14 cellular contexts compared by ENCODE assay signal in the genomic region with DNA sequence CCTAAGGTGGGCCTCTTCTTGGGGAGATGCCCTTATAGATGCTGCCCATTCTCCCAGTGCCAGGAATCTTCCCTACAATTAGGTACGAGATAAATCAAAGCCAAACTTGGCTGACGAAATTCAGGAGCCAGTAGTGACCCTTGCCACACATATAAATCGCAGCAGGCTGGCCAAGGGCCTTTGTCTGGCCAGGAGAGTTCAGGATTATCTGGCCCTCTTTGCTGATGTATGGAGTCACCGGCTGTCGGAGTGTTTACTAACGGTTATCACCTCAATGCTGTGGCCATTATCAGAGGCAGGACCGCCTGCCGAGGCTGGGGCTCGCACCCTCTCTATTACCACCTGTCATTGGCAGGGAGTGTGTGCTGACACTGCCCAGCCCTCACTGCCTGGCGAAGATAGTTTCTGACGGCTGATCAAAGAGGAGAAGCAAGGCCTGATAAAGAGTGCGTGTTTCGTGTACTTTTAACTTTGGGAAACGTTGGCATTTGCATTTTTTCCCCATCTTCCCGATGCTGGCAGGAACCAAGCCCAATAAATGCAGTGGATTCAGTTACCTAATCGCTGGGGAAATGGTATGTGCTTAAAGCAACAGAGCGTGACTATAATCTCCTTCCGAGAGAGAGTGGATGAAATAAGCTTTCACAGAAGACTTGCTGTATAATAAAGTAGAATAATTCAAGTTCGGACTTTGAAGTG. TPM values are rescaled to one million over a fixed set of nuclear protein-coding genes. Genes with fewer than 3 reads are reported as not detected.
DNase-seq lines count a peak whose midpoint lies in the region; ATAC-seq and TF ChIP-seq lines count a peak whose summit lies in the region.
"Had no signal": no experiment of that assay in that cellular context is flagged by ENCODE, and none has a peak within 500 bp of the region (broad histone marks: within the 10 kb centered on the region; RNA-seq: fewer than 3 reads in every experiment).

No MANE protein-coding gene starts in this region.

- H3K4me1 ChIP-seq in BE2C: peaks cover 14% of the 10 kb centered on the region
- H3K4me1 ChIP-seq: ascending aorta, testis had no signal

- POLR2A ChIA-PET in activated CD4-positive, alpha-beta memory T cell treated with anti-CD3 and anti-CD28 coated beads, Interleukin-2, amount 10 ng/mL, durations not matched to agents 7 days and 5 days (lab: Charles Lee): no interaction called here

- no peaks in the 10 kb centered on the region for H3K4me1 Mint-ChIP-seq in activated CD4-positive, alpha-beta memory T cell treated with anti-CD3 and anti-CD28 coated beads, Interleukin-2, amount 10 ng/mL, durations not matched to agents 7 days and 5 days

- DNase-seq in BE2C (peak; percentile 49), NCI-H2081 treated with DMSO at 0.1 percent for 48 hours (lab: John Stamatoyannopoulos, UW) (peak; percentile 44), amniotic epithelial cell (ENCODE audit: low read depth) (peak; percentile 21), islet precursor cell (peak; percentile 80)
- no peak for DNase-seq in activated CD4-positive, alpha-beta memory T cell treated with anti-CD3 and anti-CD28 coated beads, Interleukin-2, amount 10 ng/mL, durations not matched to agents 7 days and 5 days
- DNase-seq: head of caudate nucleus, HFFc6, OCI-M1, testis had no signal

- H3K36me3 ChIP-seq in BE2C: no peaks in the 10 kb centered on the region
- H3K36me3 ChIP-seq: ascending aorta had no signal

- H3K27ac Mint-ChIP-seq in activated CD4-positive, alpha-beta memory T cell treated with anti-CD3 and anti-CD28 coated beads, Interleukin-2, amount 10 ng/mL, durations not matched to agents 7 days and 5 days: no peak overlapping the region
- H3K27ac Mint-ChIP-seq: activated T-helper 2 cell treated with anti-CD3 and anti-CD28 coated beads, Interferon-gamma antibody, Interleukin-2, Interleukin-4, amounts not matched to agents 10 μg/mL and 5 μg/mL and 100 μg/mL, durations not matched to agents 14 hours and 24 hours and 36 hours; HFFc6 had no signal

- no peak for TF ChIP-seq CTCF in BE2C (IDR thresholded peaks at IDR 0.05; ENCODE audit: low read depth, low read length)

- CTCF ChIA-PET in activated CD4-positive, alpha-beta memory T cell treated with anti-CD3 and anti-CD28 coated beads, Interleukin-2, amount 10 ng/mL, durations not matched to agents 7 days and 5 days (lab: Charles Lee): interaction anchor here (1.4 to 2.6 kb wide), 2 partner anchors 8 to 395 kb away, joined by 3 to 7 read pairs; no protein-coding TSS in a partner anchor

- no peaks in the 10 kb centered on the region for H3K9me3 ChIP-seq in BE2C
- H3K9me3 ChIP-seq: ascending aorta, testis had no signal

- H3K4me3 Mint-ChIP-seq in activated CD4-positive, alpha-beta memory T cell treated with anti-CD3 and anti-CD28 coated beads, Interleukin-2, amount 10 ng/mL, durations not matched to agents 7 days and 5 days: no peak overlapping the region
- H3K4me3 Mint-ChIP-seq: HFFc6 had no signal

- H3K27me3 ChIP-seq in BE2C: no peaks in the 10 kb centered on the region
- H3K27me3 ChIP-seq: ascending aorta, testis had no signal

- ATAC-seq in GM21737 (IDR thresholded peaks at IDR 0.05; ENCODE audit: unreplicated experiment) (no peak), GM21529 (IDR thresholded peaks at IDR 0.05; ENCODE audit: unreplicated experiment) (no peak), GM21367 (IDR thresholded peaks at IDR 0.05; ENCODE audit: unreplicated experiment) (no peak)

- no peaks in the 10 kb centered on the region for H3K9me3 Mint-ChIP-seq in activated CD4-positive, alpha-beta memory T cell treated with anti-CD3 and anti-CD28 coated beads, Interleukin-2, amount 10 ng/mL, durations not matched to agents 7 days and 5 days
- H3K9me3 Mint-ChIP-seq: activated T-helper 2 cell treated with anti-CD3 and anti-CD28 coated beads, Interferon-gamma antibody, Interleukin-2, Interleukin-4, amounts not matched to agents 10 μg/mL and 5 μg/mL and 100 μg/mL, durations not matched to agents 14 hours and 24 hours and 36 hours; HFFc6 had no signal

- no peaks in the 10 kb centered on the region for H3K36me3 Mint-ChIP-seq in activated CD4-positive, alpha-beta memory T cell treated with anti-CD3 and anti-CD28 coated beads, Interleukin-2, amount 10 ng/mL, durations not matched to agents 7 days and 5 days (ENCODE audit: low read depth)

- H3K4me3 ChIP-seq in BE2C (ENCODE audit: low read depth, low read length): peak overlapping the region; percentile 32
- H3K4me3 ChIP-seq: ascending aorta, testis had no signal

- no peaks in the 10 kb centered on the region for H3K27me3 Mint-ChIP-seq in activated CD4-positive, alpha-beta memory T cell treated with anti-CD3 and anti-CD28 coated beads, Interleukin-2, amount 10 ng/mL, durations not matched to agents 7 days and 5 days

RNA-seq across cellular contexts. Expression of gene TBX2, which starts 32.8 kb away (rescaled TPM):
- polyA plus RNA-seq in BE2C (2012; ENCODE audit: insufficient read depth, insufficient read length, low read depth): 107 TPM
- not detected for total RNA-seq in activated CD4-positive, alpha-beta memory T cell treated with anti-CD3 and anti-CD28 coated beads, Interleukin-2, amount 10 ng/mL, durations not matched to agents 7 days and 5 days
